ENCODE assay signal across 8 cellular contexts in genomic region chr16:1300664-1301476, GRCh38. TPM values are rescaled to one million over a fixed set of nuclear protein-coding genes. Genes with fewer than 3 reads are reported as not detected.
A peak's percentile ranks its signal among the peaks of the same experiment; 100 is the strongest.
DNase-seq lines count a peak whose midpoint lies in the region; ATAC-seq and TF ChIP-seq lines count a peak whose summit lies in the region.

No MANE protein-coding gene starts in this region.

- no peak overlapping the region for H3K27ac ChIP-seq in left ventricle myocardium inferior (replicated peaks)

- H3K4me3 Mint-ChIP-seq in HFFc6, result no peak overlapping the region
- peak overlapping the region; percentile 35 for H3K4me3 Mint-ChIP-seq in activated naive CD8-positive, alpha-beta T cell treated with anti-CD3 and anti-CD28 coated beads, Interleukin-2, amount 10 ng/mL, durations not matched to agents 7 days and 5 days

- DNase-seq in BJ (ENCODE audit: low read depth) (no peak), HFFc6 (peak; percentile 44), SKM-1 treated with dmso at 0.1 percent for 144 hours (lab: John Stamatoyannopoulos, UW; ENCODE audit: unreplicated experiment) (peak; percentile 49), left ventricle myocardium inferior (peak; percentile 66), sciatic nerve (ENCODE audit: low spot score) (peak; percentile 74), DMS79 (lab: John Stamatoyannopoulos, UW) (no peak)
- peak; percentile 90 for DNase-seq in activated naive CD8-positive, alpha-beta T cell treated with anti-CD3 and anti-CD28 coated beads, Interleukin-2, amount 10 ng/mL, durations not matched to agents 7 days and 5 days

- POLR2A ChIA-PET in BJ (lab: Charles Lee), result no interaction called here
- POLR2A ChIA-PET in activated naive CD8-positive, alpha-beta T cell treated with anti-CD3 and anti-CD28 coated beads, Interleukin-2, amount 10 ng/mL, durations not matched to agents 7 days and 5 days (lab: Charles Lee), result interaction anchor here (1.0 kb wide), 1 partner anchor 41 kb away, joined by 3 read pairs; no protein-coding TSS in a partner anchor

- H3K4me3 ChIP-seq in BJ (ENCODE audit: low read depth, low read length), result no peak overlapping the region
- H3K4me3 ChIP-seq in left ventricle myocardium inferior, result peak overlapping the region; percentile 46

- H3K27me3 ChIP-seq in BJ (ENCODE audit: control insufficient read depth, insufficient read depth, low read length), result no peaks in the 10 kb centered on the region
- H3K27me3 ChIP-seq in left ventricle myocardium inferior (ENCODE audit: low read depth), result peaks cover 63% of the 10 kb centered on the region

- no peaks in the 10 kb centered on the region for H3K9me3 Mint-ChIP-seq in HFFc6
- H3K9me3 Mint-ChIP-seq in activated naive CD8-positive, alpha-beta T cell treated with anti-CD3 and anti-CD28 coated beads, Interleukin-2, amount 10 ng/mL, durations not matched to agents 7 days and 5 days, result no peaks in the 10 kb centered on the region

- H3K27me3 Mint-ChIP-seq in HFFc6 (ENCODE audit: insufficient read depth), result peaks cover 10% of the 10 kb centered on the region
- H3K27me3 Mint-ChIP-seq in activated naive CD8-positive, alpha-beta T cell treated with anti-CD3 and anti-CD28 coated beads, Interleukin-2, amount 10 ng/mL, durations not matched to agents 7 days and 5 days, result peaks cover 6% of the 10 kb centered on the region

- TF ChIP-seq CTCF in BJ (IDR thresholded peaks at IDR 0.05; ENCODE audit: insufficient read depth, low read depth, low read length), result peak; percentile 97
- TF ChIP-seq CTCF in HFFc6 (IDR thresholded peaks at IDR 0.05), result peak; percentile 96
- TF ChIP-seq CTCF in left ventricle myocardium inferior (IDR thresholded peaks at IDR 0.05; ENCODE audit: borderline replicate concordance), result peak; percentile 90

- H3K9me3 ChIP-seq in left ventricle myocardium inferior (replicated peaks), result no peaks in the 10 kb centered on the region

- peaks cover 19% of the 10 kb centered on the region for H3K4me1 ChIP-seq in left ventricle myocardium inferior

- H3K36me3 Mint-ChIP-seq in HFFc6 (ENCODE audit: low read depth), result no peaks in the 10 kb centered on the region
- H3K36me3 Mint-ChIP-seq in activated naive CD8-positive, alpha-beta T cell treated with anti-CD3 and anti-CD28 coated beads, Interleukin-2, amount 10 ng/mL, durations not matched to agents 7 days and 5 days, result no peaks in the 10 kb centered on the region

- intact Hi-C loops in left ventricle myocardium inferior (cut with micrococcal nuclease), result no loop called here
- intact Hi-C loops in sciatic nerve (cut with DNase I), result no loop called here

- CTCF ChIA-PET in BJ (lab: Yijun Ruan, JAX), result interaction anchor here (0.7 to 2.1 kb wide), 14 partner anchors 10 to 100 kb away, joined by 3 to 14 read pairs (median 3); no protein-coding TSS in a partner anchor

- H3K4me1 Mint-ChIP-seq in HFFc6 (ENCODE audit: low read depth), result peaks cover 12% of the 10 kb centered on the region
- peaks cover 22% of the 10 kb centered on the region for H3K4me1 Mint-ChIP-seq in activated naive CD8-positive, alpha-beta T cell treated with anti-CD3 and anti-CD28 coated beads, Interleukin-2, amount 10 ng/mL, durations not matched to agents 7 days and 5 days

- H3K36me3 ChIP-seq in BJ (ENCODE audit: control insufficient read depth, insufficient read depth, low read length), result no peaks in the 10 kb centered on the region
- H3K36me3 ChIP-seq in left ventricle myocardium inferior, result no peaks in the 10 kb centered on the region

- no peak overlapping the region for H3K27ac Mint-ChIP-seq in HFFc6
- no peak overlapping the region for H3K27ac Mint-ChIP-seq in activated naive CD8-positive, alpha-beta T cell treated with anti-CD3 and anti-CD28 coated beads, Interleukin-2, amount 10 ng/mL, durations not matched to agents 7 days and 5 days

- ATAC-seq in activated naive CD8-positive, alpha-beta T cell treated with anti-CD3 and anti-CD28 coated beads, Interleukin-2, amount 10 ng/mL, durations not matched to agents 7 days and 5 days (ENCODE audit: low read depth), result peak; percentile 71
- ATAC-seq in sciatic nerve, result peak; percentile 56
- ATAC-seq in GM18909 (IDR thresholded peaks at IDR 0.05; ENCODE audit: poor library complexity, unreplicated experiment), result no peak

RNA-seq across cellular contexts. Expression of gene UBE2I, which starts 8.6 kb away (rescaled TPM):
- polyA plus RNA-seq in BJ (2011; rRNA removed), result 81.2 and 138 TPM in 2 replicates
- polyA minus RNA-seq in BJ (2011; rRNA and poly(A)+ RNA removed), result 36.5 and 41.7 TPM in 2 replicates
- total RNA-seq in HFFc6 (2021; fragmentation: NEBNext Ultra II Directional; extraction: Animal tissue kit (Norgen Biotek cat#: 25700)), result 100 to 1,000 TPM; 116 to 147 (median 138) TPM
- 100 to 1,000 TPM; 211 to 232 TPM for total RNA-seq in activated naive CD8-positive, alpha-beta T cell treated with anti-CD3 and anti-CD28 coated beads, Interleukin-2, amount 10 ng/mL, durations not matched to agents 7 days and 5 days
- total RNA-seq in left ventricle myocardium inferior, result 86.2 TPM
- total RNA-seq in sciatic nerve, result 95.7 TPM

RNA-seq across cellular contexts. Expression of gene BAIAP3, which starts 32.6 kb away (rescaled TPM):
- polyA plus RNA-seq in BJ (2011; rRNA removed), result 0.29 and 0.33 TPM in 2 replicates
- polyA minus RNA-seq in BJ (2011; rRNA and poly(A)+ RNA removed), result 0.14 and 0.51 TPM in 2 replicates
- total RNA-seq in HFFc6 (2021; fragmentation: NEBNext Ultra II Directional; extraction: Animal tissue kit (Norgen Biotek cat#: 25700)), result under 1 TPM; 0.11 to 0.28 (median 0.16) TPM
- 10 to 100 TPM; 27.4 to 31.2 TPM for total RNA-seq in activated naive CD8-positive, alpha-beta T cell treated with anti-CD3 and anti-CD28 coated beads, Interleukin-2, amount 10 ng/mL, durations not matched to agents 7 days and 5 days
- total RNA-seq in left ventricle myocardium inferior (3.9 TPM), sciatic nerve (3.9 TPM)

RNA-seq across cellular contexts. Expression of gene TPSD1, which starts 45.0 kb away (rescaled TPM):
- polyA plus RNA-seq in BJ (2011; rRNA removed), result not detected in 2 replicates
- not detected in 2 replicates for polyA minus RNA-seq in BJ (2011; rRNA and poly(A)+ RNA removed)
- total RNA-seq in HFFc6 (2021; fragmentation: NEBNext Ultra II Directional; extraction: Animal tissue kit (Norgen Biotek cat#: 25700)), result not detected
- total RNA-seq in activated naive CD8-positive, alpha-beta T cell treated with anti-CD3 and anti-CD28 coated beads, Interleukin-2, amount 10 ng/mL, durations not matched to agents 7 days and 5 days, result not detected
- total RNA-seq in left ventricle myocardium inferior (not detected), sciatic nerve (0.27 TPM)

RNA-seq across cellular contexts. Expression of gene TSR3, which starts 50.8 kb away (rescaled TPM):
- 43.1 and 52.3 TPM in 2 replicates for polyA plus RNA-seq in BJ (2011; rRNA removed)
- polyA minus RNA-seq in BJ (2011; rRNA and poly(A)+ RNA removed), result 18.9 and 22.7 TPM in 2 replicates
- 10 to 100 TPM; 73.7 to 84.6 (median 78.1) TPM for total RNA-seq in HFFc6 (2021; fragmentation: NEBNext Ultra II Directional; extraction: Animal tissue kit (Norgen Biotek cat#: 25700))
- total RNA-seq in activated naive CD8-positive, alpha-beta T cell treated with anti-CD3 and anti-CD28 coated beads, Interleukin-2, amount 10 ng/mL, durations not matched to agents 7 days and 5 days, result 10 to 100 TPM; 43.8 to 44.2 TPM
- total RNA-seq in left ventricle myocardium inferior (54.9 TPM), sciatic nerve (35.8 TPM)

RNA-seq across cellular contexts. Expression of gene GNPTG, which starts 50.9 kb away (rescaled TPM):
- 74.1 and 113 TPM in 2 replicates for polyA plus RNA-seq in BJ (2011; rRNA removed)
- polyA minus RNA-seq in BJ (2011; rRNA and poly(A)+ RNA removed), result 29.4 and 36.8 TPM in 2 replicates
- 10 to 100 TPM; 46.8 to 68.1 (median 52.6) TPM for total RNA-seq in HFFc6 (2021; fragmentation: NEBNext Ultra II Directional; extraction: Animal tissue kit (Norgen Biotek cat#: 25700))
- 10 to 100 TPM; 43.2 to 46.5 TPM for total RNA-seq in activated naive CD8-positive, alpha-beta T cell treated with anti-CD3 and anti-CD28 coated beads, Interleukin-2, amount 10 ng/mL, durations not matched to agents 7 days and 5 days
- 31.8 TPM for total RNA-seq in left ventricle myocardium inferior
- 82.2 TPM for total RNA-seq in sciatic nerve

Comparison
In these comparisons a context has a peak if more than half of its experiments do, and no peak if none do; other contexts are left out.
1. DNase-seq: peak in HFFc6 (single experiment), SKM-1 treated with dmso at 0.1 percent for 144 hours (single experiment), activated naive CD8-positive, alpha-beta T cell treated with anti-CD3 and anti-CD28 coated beads, Interleukin-2, amount 10 ng/mL, durations not matched to agents 7 days and 5 days (single experiment), left ventricle myocardium inferior (single experiment) and sciatic nerve (single experiment); none in BJ (single experiment) and DMS79 (single experiment).
2. Peak in every context shown above with its lines, with median percentiles within 50 percentile points of each other: CTCF ChIP-seq.